ENCODE assay signal across 8 cellular contexts in the genomic region with DNA sequence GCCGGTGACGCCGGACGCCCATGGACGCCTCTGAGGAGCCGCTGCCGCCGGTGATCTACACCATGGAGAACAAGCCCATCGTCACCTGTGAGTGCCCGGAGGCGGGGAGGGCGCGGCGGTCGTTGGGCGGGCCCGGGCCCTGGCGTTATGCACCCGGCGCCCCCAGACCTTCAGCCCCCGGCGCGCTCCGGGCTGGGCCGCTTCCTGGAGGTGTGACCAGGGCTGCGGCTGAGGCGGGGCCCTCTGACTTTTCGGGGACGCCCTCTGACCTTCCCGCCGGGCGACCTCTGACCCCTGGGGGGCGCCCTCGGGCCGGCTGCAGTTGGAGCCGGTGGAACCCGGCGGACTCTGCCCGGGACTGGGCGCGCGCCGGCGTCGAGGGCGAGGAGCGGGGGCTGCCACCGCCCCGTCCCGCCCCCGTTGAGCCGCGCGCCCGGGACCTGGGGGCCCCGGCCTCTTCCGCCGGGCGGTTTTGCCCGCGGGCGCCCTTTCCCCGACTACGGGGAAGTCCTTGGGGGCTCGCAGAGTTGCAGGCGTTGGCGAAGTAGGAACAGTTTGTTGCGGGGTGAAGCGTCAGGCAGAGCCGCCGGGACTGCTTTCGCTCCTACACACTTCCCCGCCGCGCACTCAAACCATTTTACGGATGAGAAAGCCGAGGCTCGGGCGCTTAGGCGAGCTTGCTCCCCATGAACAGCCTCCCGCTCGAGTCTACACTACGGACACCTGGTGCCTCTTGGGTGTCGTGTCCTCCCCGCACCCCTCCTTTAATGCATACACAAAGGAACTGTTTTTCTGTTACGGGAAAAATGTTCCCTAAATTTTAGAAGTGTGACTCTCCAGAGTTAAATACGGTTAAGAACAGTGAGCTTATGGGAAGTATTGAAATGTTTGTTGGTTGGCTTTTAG. TPM values are rescaled to one million over a fixed set of nuclear protein-coding genes. Genes with fewer than 3 reads are reported as not detected.
DNase-seq lines count a peak whose midpoint lies in the region; ATAC-seq and TF ChIP-seq lines count a peak whose summit lies in the region.

No MANE protein-coding gene starts in this region.

- H3K4me2 ChIP-seq in PC-9 (peak overlapping the region; percentile 98), neuronal stem cell (ENCODE audit: insufficient read depth, low read length, poor library complexity, severe bottlenecking) (peak overlapping the region; percentile 84)

- ATAC-seq in GM19025 (IDR thresholded peaks at IDR 0.05; ENCODE audit: low read depth, unreplicated experiment), result peak; percentile 64
- ATAC-seq in HG03342 (IDR thresholded peaks at IDR 0.05; ENCODE audit: unreplicated experiment), result peak; percentile 56
- peak; percentile 76 for ATAC-seq in activated T-helper 17 cell treated with anti-CD3 and anti-CD28 coated beads, Interleukin-2, amount 50 U/mL, for 72 hours (replicated peaks)

- POLR2A ChIA-PET in PC-9 (lab: Charles Lee; ENCODE audit: unreplicated experiment), result no interaction called here

- H3K27me3 ChIP-seq in PC-9 (ENCODE audit: insufficient read depth, low read depth) (no peaks in the 10 kb centered on the region), neuronal stem cell (ENCODE audit: control insufficient read depth in 3 of 3, insufficient read depth in 3 of 3, low read depth in 1 of 3, low read length in 3 of 3) (no peaks in the 10 kb centered on the region)

- no peak for TF ChIP-seq CTCF in PC-9 (conservative IDR thresholded peaks at IDR 0.05)
- TF ChIP-seq CTCF in foreskin fibroblast (IDR thresholded peaks at IDR 0.05; ENCODE audit: low read depth, low read length), result no peak

- no peak overlapping the region for H3K4ac ChIP-seq in neuronal stem cell (ENCODE audit: low read length)

- H3K4me3 ChIP-seq in PC-9, result peak overlapping the region; percentile 83
- H3K4me3 ChIP-seq in foreskin fibroblast (ENCODE audit: low read depth in 1 of 2, low read length in 2 of 2), result peak overlapping the region; percentile 57 to 78
- peak overlapping the region; percentile 92 to 99 for H3K4me3 ChIP-seq in neuronal stem cell (ENCODE audit: low read length in 2 of 2)

- H4K20me1 ChIP-seq in PC-9 (ENCODE audit: insufficient read depth), result peaks cover 37% of the 10 kb centered on the region

- H3K9ac ChIP-seq in neuronal stem cell (ENCODE audit: low read depth, low read length, poor library complexity), result peak overlapping the region; percentile 91

- H2BK5ac ChIP-seq in neuronal stem cell (ENCODE audit: low read length), result peak overlapping the region; percentile 87

- peak overlapping the region; percentile 39 for H3K23ac ChIP-seq in neuronal stem cell (ENCODE audit: low read depth, low read length, poor library complexity)

- H3K9me3 ChIP-seq in PC-9 (ENCODE audit: insufficient read depth, low read depth) (no peaks in the 10 kb centered on the region), neuronal stem cell (replicated peaks in 1 of 2; ENCODE audit: control insufficient read depth in 2 of 2, insufficient read depth in 1 of 2, low read depth in 1 of 2, low read length in 2 of 2) (no peaks in the 10 kb centered on the region)

- H3K36me3 ChIP-seq in PC-9 (ENCODE audit: low read depth), result no peaks in the 10 kb centered on the region
- no peaks in the 10 kb centered on the region for H3K36me3 ChIP-seq in neuronal stem cell (replicated peaks in 1 of 2; ENCODE audit: control insufficient read depth in 2 of 2, insufficient read depth in 2 of 2, low read length in 2 of 2)

- H3K79me2 ChIP-seq in PC-9 (ENCODE audit: low read depth), result peaks cover 60% of the 10 kb centered on the region

- H3K79me1 ChIP-seq in neuronal stem cell (ENCODE audit: low read depth, low read length), result no peaks in the 10 kb centered on the region

- peak overlapping the region; percentile 81 for H3K27ac Mint-ChIP-seq in activated T-helper 17 cell treated with anti-CD3 and anti-CD28 coated beads, Interleukin-2, amount 50 U/mL, for 72 hours

- no peak overlapping the region for H2BK12ac ChIP-seq in neuronal stem cell (ENCODE audit: low read length)

- H2AFZ ChIP-seq in PC-9 (no peak overlapping the region), neuronal stem cell (ENCODE audit: low read length) (peak overlapping the region; percentile 83)

- H2BK15ac ChIP-seq in neuronal stem cell (ENCODE audit: low read length), result no peak overlapping the region

- CTCF ChIA-PET in PC-9 (lab: Charles Lee), result no interaction called here

- no peaks in the 10 kb centered on the region for H3F3A ChIP-seq in PC-9 (ENCODE audit: insufficient read depth, low read depth)

- no peaks in the 10 kb centered on the region for H3K9me3 Mint-ChIP-seq in activated T-helper 17 cell treated with anti-CD3 and anti-CD28 coated beads, Interleukin-2, amount 50 U/mL, for 72 hours

- intact Hi-C loops in PC-9 (cut with micrococcal nuclease; ENCODE audit: unreplicated experiment), result no loop called here

- no TSS peak for BruUV-seq in PC-9 (replicated peaks; lab: Mats Ljungman, UMichigan)

- peaks cover 25% of the 10 kb centered on the region for H3K36me3 Mint-ChIP-seq in activated T-helper 17 cell treated with anti-CD3 and anti-CD28 coated beads, Interleukin-2, amount 50 U/mL, for 72 hours (ENCODE audit: low read depth)

- no CpG with 5 or more reads among the region's 87 CpGs for whole genome bisulfite sequencing in neuronal stem cell (ENCODE audit: extremely low coverage in 2 of 2, insufficient read length in 2 of 2, insufficient replicate concordance in 1 of 2), 2 donors

- H3K27ac ChIP-seq in PC-9 (0 out of 2 replicates have a peak overlapping the region, but pooled peaks have one; percentile 3), neuronal stem cell (replicated peaks; ENCODE audit: low read length) (peak overlapping the region; percentile 69), substantia nigra (ENCODE audit: low read depth, low read length, poor library complexity, severe bottlenecking) (peak overlapping the region; percentile 95)

- peak; percentile 48 to 59 for DNase-seq in AML-193 (lab: John Stamatoyannopoulos, UW)
- DNase-seq in PC-9, result peak in 1 of 2 experiments; percentile 41
- peak; percentile 14 to 55 for DNase-seq in foreskin fibroblast
- DNase-seq in neuronal stem cell (ENCODE audit: low spot score), result peak; percentile 71
- DNase-seq in substantia nigra (lab: John Stamatoyannopoulos, UW), result peak in 35 of 49 donors; percentile 33 to 82 (median 61)

- no peak overlapping the region for H2BK120ac ChIP-seq in neuronal stem cell (ENCODE audit: low read depth, low read length)

- no peaks in the 10 kb centered on the region for H3K9me2 ChIP-seq in PC-9 (ENCODE audit: insufficient read depth)

- H3K4me1 ChIP-seq in PC-9 (replicated peaks; ENCODE audit: insufficient read depth), result peaks cover 15% of the 10 kb centered on the region
- H3K4me1 ChIP-seq in neuronal stem cell (ENCODE audit: control insufficient read depth in 2 of 2, insufficient read depth in 1 of 2, low read depth in 1 of 2, low read length in 2 of 2), result peaks cover 0 to 10% of the 10 kb centered on the region in 2 donors

- peak overlapping the region; percentile 91 for H3K4me3 Mint-ChIP-seq in activated T-helper 17 cell treated with anti-CD3 and anti-CD28 coated beads, Interleukin-2, amount 50 U/mL, for 72 hours

- peaks cover 37% of the 10 kb centered on the region for H3K4me1 Mint-ChIP-seq in activated T-helper 17 cell treated with anti-CD3 and anti-CD28 coated beads, Interleukin-2, amount 50 U/mL, for 72 hours

- H4K8ac ChIP-seq in neuronal stem cell (ENCODE audit: low read depth, low read length), result no peak overlapping the region

- H3K18ac ChIP-seq in neuronal stem cell (ENCODE audit: low read length), result peak overlapping the region; percentile 67

- H3K14ac ChIP-seq in neuronal stem cell (ENCODE audit: low read length), result peak overlapping the region; percentile 64

- H3K27me3 Mint-ChIP-seq in activated T-helper 17 cell treated with anti-CD3 and anti-CD28 coated beads, Interleukin-2, amount 50 U/mL, for 72 hours, result no peaks in the 10 kb centered on the region

- peak overlapping the region; percentile 38 for H2AK5ac ChIP-seq in neuronal stem cell (ENCODE audit: low read depth, low read length)

- H4K91ac ChIP-seq in neuronal stem cell (ENCODE audit: low read depth, low read length, poor library complexity), result no peak overlapping the region

RNA-seq across cellular contexts. Expression of a gene that starts 0.6 kb away (rescaled TPM):
- total RNA-seq in PC-9 (2021), result 24.0 and 27.2 TPM in 2 replicates
- total RNA-seq in activated T-helper 17 cell treated with anti-CD3 and anti-CD28 coated beads, Interleukin-2, amount 50 U/mL, for 72 hours, result 10 to 100 TPM; 48.5 to 72.8 TPM
- polyA plus RNA-seq in neuronal stem cell (2013, experiment 1 of 2), result 11.6 TPM
- polyA plus RNA-seq in neuronal stem cell (2013, experiment 2 of 2), result 12.2 TPM

Comparison
In these comparisons a context has a peak if more than half of its experiments do, and no peak if none do; other contexts are left out.
1. H3K27ac ChIP-seq: peak in every context shown above with its lines; median percentile 95 in substantia nigra; 69 in neuronal stem cell; 3 in PC-9.